ENCODE assay signal across 12 cellular contexts in the genomic region with DNA sequence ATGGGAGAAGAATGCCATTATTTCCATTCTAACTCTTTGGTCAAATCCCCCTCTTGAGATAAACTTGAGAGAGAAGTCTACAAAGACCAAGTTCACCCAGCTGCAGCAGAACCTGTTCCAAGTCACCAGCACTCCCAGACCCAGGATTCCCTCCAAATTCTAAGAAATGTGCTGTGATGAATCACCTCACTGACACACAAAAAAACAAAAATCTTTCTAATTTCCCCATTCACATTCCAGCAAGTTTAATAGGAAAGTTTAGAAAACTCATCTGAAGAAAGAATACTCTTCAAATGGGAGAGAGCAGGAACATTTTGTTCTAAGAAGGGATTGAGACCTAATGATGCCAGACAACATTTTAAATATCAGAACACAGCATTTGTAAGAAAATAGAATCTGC.
DNase-seq lines count a peak whose midpoint lies in the region; ATAC-seq, FAIRE-seq and TF ChIP-seq lines count a peak whose summit lies in the region.
"Had no signal": no experiment of that assay in that cellular context is flagged by ENCODE, and none has a peak within 500 bp of the region (broad histone marks: within the 10 kb centered on the region; RNA-seq: fewer than 3 reads in every experiment).

No MANE protein-coding gene starts in this region.

- no TSS peak for BruUV-seq in HepG2 (replicated peaks; lab: Mats Ljungman, UMichigan)

- POLR2A ChIA-PET in HepG2 (lab: Yijun Ruan, JAX) = no interaction called here

- no peaks in the 10 kb centered on the region for H4K20me1 ChIP-seq in HepG2 (ENCODE audit: insufficient read depth, low read length)

- no peak overlapping the region for H2AFZ ChIP-seq in HepG2 (ENCODE audit: low read length)

- H3K4me3 ChIP-seq in liver (ENCODE audit: low read depth in 1 of 3, low read length in 3 of 3) = no peak overlapping the region
- H3K4me3 ChIP-seq in HepG2 (replicated peaks in 1 of 3; ENCODE audit: insufficient read depth in 1 of 3, low read depth in 2 of 3, low read length in 3 of 3) = no peak overlapping the region
- no peak overlapping the region for H3K4me3 ChIP-seq in fibroblast of villous mesenchyme (ENCODE audit: low read depth, low read length)
- no peak overlapping the region for H3K4me3 ChIP-seq in pancreas

- H3K79me2 ChIP-seq in HepG2 (ENCODE audit: insufficient read depth, low read length) = no peaks in the 10 kb centered on the region

- in situ Hi-C loops in HepG2 (cut with HindIII; ENCODE audit: extremely low pct_ligation_motif_present, low pct_unique_long_range_greater_than_20kb) = loop anchor here (10.0 kb wide), 1 partner anchor 499 kb away; no protein-coding TSS in a partner anchor

- H3K9me3 ChIP-seq in liver (ENCODE audit: control insufficient read depth in 4 of 4, low read length in 3 of 4) = no peaks in the 10 kb centered on the region
- 0 out of 2 replicates have a peak, but pooled peaks cover 5% of the 10 kb centered on the region for H3K9me3 ChIP-seq in HepG2 (ENCODE audit: low read length)
- H3K9me3 ChIP-seq in pancreas = no peaks in the 10 kb centered on the region

- H3K27me3 ChIP-seq in liver (ENCODE audit: control insufficient read depth in 4 of 4, insufficient read depth in 4 of 4, low read length in 3 of 4) (no peaks in the 10 kb centered on the region), HepG2 (ENCODE audit: control insufficient read depth in 1 of 2, insufficient read depth in 2 of 2, low read length in 2 of 2) (no peaks in the 10 kb centered on the region), pancreas (no peaks in the 10 kb centered on the region)

- intact Hi-C loops in HepG2 (cut with micrococcal nuclease; ENCODE audit: unreplicated experiment) (loop anchor here (10.0 kb wide), 1 partner anchor 199 kb away; no protein-coding TSS in a partner anchor), pancreas (cut with DNase I) (loop anchor here in 1 of 3 donors (10.0 kb wide), 1 partner anchor 509 kb away; no protein-coding TSS in a partner anchor)

- TF ChIP-seq RAD21 in liver (IDR thresholded peaks at IDR 0.05) (no peak), HepG2 (CRISPR knock-in tag; IDR thresholded peaks at IDR 0.05) (no peak)

- H3K27ac ChIP-seq in liver (ENCODE audit: low read depth in 1 of 2, low read length in 2 of 2) (no peak overlapping the region), HepG2 (ENCODE audit: extremely low read length, insufficient read depth, low read length) (no peak overlapping the region), pancreas (no peak overlapping the region)

- ATAC-seq in HepG2 (no peak), pancreas (no peak), GM18909 (IDR thresholded peaks at IDR 0.05; ENCODE audit: poor library complexity, unreplicated experiment) (no peak), GM21528 (IDR thresholded peaks at IDR 0.05; ENCODE audit: low FRiP score, unreplicated experiment) (no peak)
- ATAC-seq: stimulated activated naive B cell treated with anti-CD40 and anti-IgM and Interleukin-4, amounts not matched to agents 10 μg/mL and 1 μg/mL and 100 μg/mL, for 72 hours had no signal

- TF ChIP-seq CTCF in liver (IDR thresholded peaks at IDR 0.05; ENCODE audit: low read depth, low read length, missing input control) = no peak
- TF ChIP-seq CTCF in HepG2 (CRISPR knock-in tag; IDR thresholded peaks at IDR 0.05) = no peak
- TF ChIP-seq CTCF in fibroblast of villous mesenchyme (IDR thresholded peaks at IDR 0.05; ENCODE audit: insufficient read depth, low read depth, low read length) = no peak
- no peak for TF ChIP-seq CTCF in pancreas (IDR thresholded peaks at IDR 0.05)

- H3K9ac ChIP-seq in liver (ENCODE audit: low read depth in 1 of 2, low read length in 2 of 2) (no peak overlapping the region), HepG2 (ENCODE audit: insufficient read depth, low read depth, low read length) (no peak overlapping the region)

- H3K4me1 ChIP-seq in liver (ENCODE audit: control insufficient read depth in 4 of 4, insufficient read depth in 4 of 4, low read length in 3 of 4) (peaks cover 0 to 6% (median 0%) of the 10 kb centered on the region in 4 donors), HepG2 (ENCODE audit: insufficient read depth, low read length) (peaks cover 20% of the 10 kb centered on the region), pancreas (no peaks in the 10 kb centered on the region)

- CTCF ChIA-PET in HepG2 (lab: Yijun Ruan, JAX; ENCODE audit: low intra/inter-chr PET ratio, low total read pairs) = interaction anchor here (3.8 kb wide), 1 partner anchor 504 kb away, joined by 20 read pairs; no protein-coding TSS in a partner anchor

- DNase-seq in HepG2 (ENCODE audit: low spot score) (no peak), fibroblast of villous mesenchyme (ENCODE audit: low read depth) (peak; percentile 9), pancreas (no peak), hippocampal formation (lab: John Stamatoyannopoulos, UW) (no peak), amniotic stem cell (lab: John Stamatoyannopoulos, UW) (no peak)
- DNase-seq: NCI-H1105 treated with DMSO at 0.1 percent for 48 hours; NCI-H526; SIG-M5; stimulated activated naive B cell treated with anti-CD40 and anti-IgM and Interleukin-4, amounts not matched to agents 10 μg/mL and 1 μg/mL and 100 μg/mL, for 72 hours had no signal

- FAIRE-seq in HepG2 (lab: Jason Lieb, UNC) (no peak), pancreas (lab: Jason Lieb, UNC) (peak; percentile 39)

- H3K4me2 ChIP-seq in HepG2 (ENCODE audit: low read depth, low read length) = no peak overlapping the region

- TF ChIP-seq EP300 in HepG2 (IDR thresholded peaks at IDR 0.05; ENCODE audit: low read depth in 2 of 2, low read length in 2 of 2) (no peak), HepG2 (CRISPR knock-in tag; IDR thresholded peaks at IDR 0.05; ENCODE audit: borderline replicate concordance) (no peak)

- H3K36me3 ChIP-seq in liver (ENCODE audit: control insufficient read depth in 4 of 4, insufficient read depth in 3 of 4, low read depth in 1 of 4, low read length in 3 of 4) (no peaks in the 10 kb centered on the region), HepG2 (replicated peaks in 1 of 2; ENCODE audit: control insufficient read depth in 1 of 2, insufficient read depth in 2 of 2, low read length in 2 of 2) (no peaks in the 10 kb centered on the region; a peak in 1 of 5 replicates), pancreas (no peaks in the 10 kb centered on the region)

- TF ChIP-seq POLR2A in HepG2 (IDR thresholded peaks at IDR 0.05; ENCODE audit: insufficient read depth in 1 of 2, low read depth in 2 of 2, low read length in 2 of 2) = no peak

TF ChIP-seq in liver, 16 proteins besides CTCF, POLR2A, EP300 and RAD21:
- TF ChIP-seq SP1 (IDR thresholded peaks at IDR 0.05) (peak; percentile 25), GABPA (IDR thresholded peaks at IDR 0.05 in 1 of 2, conservative IDR thresholded peaks at IDR 0.05 in 1 of 2) (no peak)

TF ChIP-seq in HepG2, 621 proteins besides CTCF, POLR2A, EP300 and RAD21 (continues in another document):
- TF ChIP-seq ZNF121 (CRISPR knock-in tag; IDR thresholded peaks at IDR 0.05) = no peak
- TF ChIP-seq, protein P1, sequence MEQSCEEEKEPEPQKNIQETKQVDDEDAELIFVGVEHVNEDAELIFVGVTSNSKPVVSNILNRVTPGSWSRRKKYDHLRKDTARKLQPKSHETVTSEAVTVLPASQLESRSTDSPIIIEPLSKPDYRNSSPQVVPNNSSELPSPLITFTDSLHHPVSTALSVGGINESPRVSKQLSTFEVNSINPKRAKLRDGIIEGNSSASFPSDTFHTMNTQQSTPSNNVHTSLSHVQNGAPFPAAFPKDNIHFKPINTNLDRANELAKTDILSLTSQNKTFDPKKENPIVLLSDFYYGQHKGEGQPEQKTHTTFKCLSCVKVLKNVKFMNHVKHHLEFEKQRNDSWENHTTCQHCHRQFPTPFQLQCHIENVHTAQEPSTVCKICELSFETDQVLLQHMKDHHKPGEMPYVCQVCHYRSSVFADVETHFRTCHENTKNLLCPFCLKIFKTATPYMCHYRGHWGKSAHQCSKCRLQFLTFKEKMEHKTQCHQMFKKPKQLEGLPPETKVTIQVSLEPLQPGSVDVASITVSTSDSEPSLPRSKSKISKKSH (CRISPR knock-in tag; IDR thresholded peaks at IDR 0.05; ENCODE audit: borderline replicate concordance) = no peak
- no peak for TF ChIP-seq TARDBP (CRISPR knock-in tag; IDR thresholded peaks at IDR 0.05)
- TF ChIP-seq, protein P2, sequence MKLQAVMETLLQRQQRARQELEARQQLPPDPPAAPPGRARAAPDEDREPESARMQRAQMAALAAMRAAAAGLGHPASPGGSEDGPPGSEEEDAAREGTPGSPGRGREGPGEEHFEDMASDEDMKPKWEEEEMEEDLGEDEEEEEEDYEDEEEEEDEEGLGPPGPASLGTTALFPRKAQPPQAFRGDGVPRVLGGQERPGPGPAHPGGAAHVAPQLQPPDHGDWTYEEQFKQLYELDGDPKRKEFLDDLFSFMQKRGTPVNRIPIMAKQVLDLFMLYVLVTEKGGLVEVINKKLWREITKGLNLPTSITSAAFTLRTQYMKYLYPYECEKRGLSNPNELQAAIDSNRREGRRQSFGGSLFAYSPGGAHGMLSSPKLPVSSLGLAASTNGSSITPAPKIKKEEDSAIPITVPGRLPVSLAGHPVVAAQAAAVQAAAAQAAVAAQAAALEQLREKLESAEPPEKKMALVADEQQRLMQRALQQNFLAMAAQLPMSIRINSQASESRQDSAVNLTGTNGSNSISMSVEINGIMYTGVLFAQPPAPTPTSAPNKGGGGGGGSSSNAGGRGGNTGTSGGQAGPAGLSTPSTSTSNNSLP (IDR thresholded peaks at IDR 0.05; ENCODE audit: low read depth, low read length) = no peak
- no peak for TF ChIP-seq TAF15 (IDR thresholded peaks at IDR 0.05; ENCODE audit: low read depth, low read length, poor library complexity, severe bottlenecking)
- TF ChIP-seq ZNF205 (CRISPR knock-in tag; IDR thresholded peaks at IDR 0.05) = no peak
- no peak for TF ChIP-seq FOXM1 (CRISPR knock-in tag; IDR thresholded peaks at IDR 0.05)
- TF ChIP-seq ZNF501 (CRISPR knock-in tag; IDR thresholded peaks at IDR 0.05) = no peak
- TF ChIP-seq, protein P3, sequence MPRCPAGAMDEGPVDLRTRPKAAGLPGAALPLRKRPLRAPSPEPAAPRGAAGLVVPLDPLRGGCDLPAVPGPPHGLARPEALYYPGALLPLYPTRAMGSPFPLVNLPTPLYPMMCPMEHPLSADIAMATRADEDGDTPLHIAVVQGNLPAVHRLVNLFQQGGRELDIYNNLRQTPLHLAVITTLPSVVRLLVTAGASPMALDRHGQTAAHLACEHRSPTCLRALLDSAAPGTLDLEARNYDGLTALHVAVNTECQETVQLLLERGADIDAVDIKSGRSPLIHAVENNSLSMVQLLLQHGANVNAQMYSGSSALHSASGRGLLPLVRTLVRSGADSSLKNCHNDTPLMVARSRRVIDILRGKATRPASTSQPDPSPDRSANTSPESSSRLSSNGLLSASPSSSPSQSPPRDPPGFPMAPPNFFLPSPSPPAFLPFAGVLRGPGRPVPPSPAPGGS (CRISPR knock-in tag; IDR thresholded peaks at IDR 0.05) = no peak
- TF ChIP-seq, protein P4, sequence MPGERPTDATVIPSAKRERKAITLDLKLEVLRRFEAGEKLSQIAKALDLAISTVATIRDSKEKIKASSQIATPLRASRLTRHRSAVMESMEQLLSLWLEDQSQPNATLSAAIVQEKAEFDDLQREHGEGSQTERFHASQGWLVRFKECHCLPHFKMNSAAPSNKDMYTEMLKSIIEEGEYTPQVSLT (CRISPR knock-in tag; IDR thresholded peaks at IDR 0.05; ENCODE audit: borderline replicate concordance, low read depth) = no peak
- no peak for TF ChIP-seq PHF21A (CRISPR knock-in tag; IDR thresholded peaks at IDR 0.05)
- TF ChIP-seq KLF6 (CRISPR knock-in tag; IDR thresholded peaks at IDR 0.05) = no peak
